29 cellular contexts compared by ENCODE assay signal in genomic region chr5:96348536-96348935, GRCh38.
"Had no signal": no experiment of that assay in that cellular context is flagged by ENCODE, and none has a peak within 500 bp of the region (broad histone marks: within the 10 kb centered on the region; RNA-seq: fewer than 3 reads in every experiment).

No MANE protein-coding gene starts in this region.

- DNase-seq: cortex of kidney; effector memory CD8-positive, alpha-beta T cell; erythroblast; esophagus squamous epithelium; foreskin melanocyte; glutamatergic neuron; hypothalamus; immature natural killer cell; islet precursor cell; kidney glomerular epithelial cell; left ventricle myocardium superior; lower lobe of right lung; natural killer cell; occipital lobe; ovary; posterior cingulate gyrus; psoas muscle; right cardiac atrium; sigmoid colon; spleen; stimulated activated CD4-positive, alpha-beta T cell treated with anti-CD3 and anti-CD28 coated beads, Interleukin-4, amount 100 ng/mL, for 4 hours; stimulated activated naive CD8-positive, alpha-beta T cell treated with anti-CD3 and anti-CD28 coated beads, Interleukin-15, Interleukin-2, amounts not matched to agents 100 U/mL and 50 U/mL, for 24 hours; substantia nigra; testis; tibial artery; upper lobe of left lung had no signal

- H3K27ac ChIP-seq: esophagus squamous epithelium, lower lobe of right lung, ovary, psoas muscle, sigmoid colon, spleen, testis, tibial artery, upper lobe of left lung had no signal

- H3K4me3 ChIP-seq: esophagus squamous epithelium, lower lobe of right lung, ovary, psoas muscle, sigmoid colon, spleen, testis, tibial artery, upper lobe of left lung had no signal

- H3K4me1 ChIP-seq: lower lobe of right lung, psoas muscle, sigmoid colon, testis, tibial artery, upper lobe of left lung had no signal

- H3K9me3 ChIP-seq: esophagus squamous epithelium, lower lobe of right lung, ovary, psoas muscle, sigmoid colon, spleen, testis, tibial artery, upper lobe of left lung had no signal

- FAIRE-seq: endometrium, urothelium cell line had no signal

- ATAC-seq: effector memory CD8-positive, alpha-beta T cell; left ventricle myocardium superior; lower lobe of right lung; natural killer cell; psoas muscle; right cardiac atrium; stimulated activated memory B cell treated with anti-CD40 and anti-IgM and Interleukin-4, amounts not matched to agents 10 μg/mL and 1 μg/mL and 100 μg/mL, for 72 hours; stimulated activated naive CD8-positive, alpha-beta T cell treated with anti-CD3 and anti-CD28 coated beads, Interleukin-15, Interleukin-2, amounts not matched to agents 100 U/mL and 50 U/mL, for 24 hours had no signal
